25 cellular contexts compared by ENCODE assay signal in genomic region chr5:104361932-104362331, GRCh38.
DNase-seq lines count a peak whose midpoint lies in the region; ATAC-seq and TF ChIP-seq lines count a peak whose summit lies in the region.
"Had no signal": no experiment of that assay in that cellular context is flagged by ENCODE, and none has a peak within 500 bp of the region (broad histone marks: within the 10 kb centered on the region; RNA-seq: fewer than 3 reads in every experiment).

No MANE protein-coding gene starts in this region.

- H3T11ph ChIP-seq in H9 (ENCODE audit: low read length), result no peak overlapping the region

- H4K5ac ChIP-seq in H9 (ENCODE audit: insufficient read length, low read depth, low read length), result no peak overlapping the region

- no peak overlapping the region for H3K9ac ChIP-seq in H9 (ENCODE audit: extremely low read depth, insufficient read length, low read length)

- no peak for TF ChIP-seq EP300 in suprapubic skin (IDR thresholded peaks at IDR 0.05)

- H2BK15ac ChIP-seq in H9 (ENCODE audit: low read depth, low read length), result no peak overlapping the region

- CTCF ChIA-PET in RWPE1 (lab: Yijun Ruan, JAX), result no interaction called here

- H3K4me2 ChIP-seq in osteoblast (ENCODE audit: insufficient read depth, low read length) (peak overlapping the region; percentile 46), H9 (ENCODE audit: insufficient read depth, insufficient read length, low read length) (no peak overlapping the region)

- no peaks in the 10 kb centered on the region for H3K36me3 ChIP-seq in osteoblast (ENCODE audit: insufficient read depth, low read length)
- no peaks in the 10 kb centered on the region for H3K36me3 ChIP-seq in suprapubic skin
- H3K36me3 ChIP-seq: thoracic aorta had no signal

- no peak overlapping the region for H2BK12ac ChIP-seq in H9 (ENCODE audit: insufficient read length, low read depth, low read length)

- TF ChIP-seq CTCF in osteoblast (IDR thresholded peaks at IDR 0.05; ENCODE audit: extremely low read depth, low read depth, low read length), result no peak
- no peak for TF ChIP-seq CTCF in suprapubic skin (IDR thresholded peaks at IDR 0.05)
- no peak for TF ChIP-seq CTCF in RWPE1 (conservative IDR thresholded peaks at IDR 0.05; ENCODE audit: low read depth)
- TF ChIP-seq CTCF in H9 (conservative IDR thresholded peaks at IDR 0.05), result no peak

- H2BK20ac ChIP-seq in H9 (ENCODE audit: low read depth, low read length, poor library complexity, severe bottlenecking), result no peak overlapping the region

- POLR2A ChIA-PET in RWPE1 (lab: Yijun Ruan, JAX; ENCODE audit: low non-redundant PET), result no interaction called here

- no peaks in the 10 kb centered on the region for H4K20me1 ChIP-seq in osteoblast (ENCODE audit: insufficient read depth, low read length)
- no peaks in the 10 kb centered on the region for H4K20me1 ChIP-seq in H9 (ENCODE audit: control insufficient read depth, insufficient read depth, insufficient read length)

- H3K4ac ChIP-seq in H9 (ENCODE audit: low read depth, low read length), result no peak overlapping the region

- H3K4me1 ChIP-seq in osteoblast (ENCODE audit: insufficient read depth, low read length) (peaks cover 9% of the 10 kb centered on the region), suprapubic skin (no peaks in the 10 kb centered on the region), H9 (ENCODE audit: insufficient read depth, low read length) (no peaks in the 10 kb centered on the region)

- no peak overlapping the region for H3K23ac ChIP-seq in H9 (ENCODE audit: insufficient read length, low read depth, low read length)

- H3K9me3 Mint-ChIP-seq in H9, result no peaks in the 10 kb centered on the region; a peak in 2 of 5 replicates
- H3K9me3 Mint-ChIP-seq: central memory CD8-positive, alpha-beta T cell; stimulated activated naive B cell treated with anti-CD40 and anti-IgM and Interleukin-4, amounts not matched to agents 10 μg/mL and 1 μg/mL and 100 μg/mL, for 72 hours had no signal

- 69% methylated on average over 5 of the region's 5 CpGs for WGBS in suprapubic skin
- no CpG with 5 or more reads among the region's 5 CpGs for WGBS in H9 (ENCODE audit: extremely low coverage, insufficient read length, low lambda C conversion rate)

- H3K14ac ChIP-seq in H9 (ENCODE audit: insufficient read depth, low read length), result no peak overlapping the region

- TF ChIP-seq POLR2A in suprapubic skin (IDR thresholded peaks at IDR 0.05), result no peak

- no peak overlapping the region for H3K18ac ChIP-seq in H9 (ENCODE audit: insufficient read length, low read depth, low read length)

- no peaks in the 10 kb centered on the region for H3K79me1 ChIP-seq in H9 (ENCODE audit: insufficient read depth, low read depth, low read length, poor library complexity, severe bottlenecking)

- no peaks in the 10 kb centered on the region for H3K4me1 Mint-ChIP-seq in H9
- H3K4me1 Mint-ChIP-seq: activated naive CD8-positive, alpha-beta T cell treated with anti-CD3 and anti-CD28 coated beads for 36 hours; central memory CD8-positive, alpha-beta T cell; naive thymus-derived CD8-positive, alpha-beta T cell; stimulated activated naive B cell treated with anti-CD40 and anti-IgM and Interleukin-4, amounts not matched to agents 10 μg/mL and 1 μg/mL and 100 μg/mL, for 72 hours; T-cell had no signal

- peak overlapping the region; percentile 44 for H2AFZ ChIP-seq in osteoblast (ENCODE audit: low read length)
- no peak overlapping the region for H2AFZ ChIP-seq in H9 (ENCODE audit: low read length)

- no peak overlapping the region for H3K56ac ChIP-seq in H9 (ENCODE audit: insufficient read length, low read depth, low read length)

- no peak overlapping the region for H4K91ac ChIP-seq in H9 (ENCODE audit: insufficient read length, low read depth, low read length)

- peaks cover 0 to 2% (median 1%) of the 10 kb centered on the region in 3 experiments; a peak in 2 of 7 replicates for H3K36me3 Mint-ChIP-seq in H9 (ENCODE audit: insufficient read depth in 1 of 3, low read depth in 3 of 3)
- H3K36me3 Mint-ChIP-seq: activated CD4-positive, alpha-beta memory T cell treated with anti-CD3 and anti-CD28 coated beads for 36 hours; activated naive CD8-positive, alpha-beta T cell treated with anti-CD3 and anti-CD28 coated beads for 36 hours; naive thymus-derived CD8-positive, alpha-beta T cell; stimulated activated naive B cell treated with anti-CD40 and anti-IgM and Interleukin-4, amounts not matched to agents 10 μg/mL and 1 μg/mL and 100 μg/mL, for 72 hours; T-cell had no signal

- H3K27ac Mint-ChIP-seq in H9, result peak overlapping the region in 1 of 3 experiments; percentile 44; a peak in 1 of 7 replicates
- H3K27ac Mint-ChIP-seq: activated CD4-positive, alpha-beta memory T cell treated with anti-CD3 and anti-CD28 coated beads for 36 hours; activated naive CD8-positive, alpha-beta T cell treated with anti-CD3 and anti-CD28 coated beads for 36 hours; activated T-helper 2 cell treated with anti-CD3 and anti-CD28 coated beads, Interferon-gamma antibody, Interleukin-2, Interleukin-4, amounts not matched to agents 10 μg/mL and 5 μg/mL and 100 μg/mL, durations not matched to agents 14 hours and 24 hours and 36 hours; naive thymus-derived CD8-positive, alpha-beta T cell; stimulated activated naive B cell treated with anti-CD40 and anti-IgM and Interleukin-4, amounts not matched to agents 10 μg/mL and 1 μg/mL and 100 μg/mL, for 72 hours; T-cell had no signal

- H3K27me3 Mint-ChIP-seq in H9 (ENCODE audit: low read depth), result no peaks in the 10 kb centered on the region
- H3K27me3 Mint-ChIP-seq: activated CD4-positive, alpha-beta memory T cell treated with anti-CD3 and anti-CD28 coated beads for 36 hours; activated naive CD8-positive, alpha-beta T cell treated with anti-CD3 and anti-CD28 coated beads for 36 hours; central memory CD8-positive, alpha-beta T cell; naive thymus-derived CD8-positive, alpha-beta T cell; stimulated activated naive B cell treated with anti-CD40 and anti-IgM and Interleukin-4, amounts not matched to agents 10 μg/mL and 1 μg/mL and 100 μg/mL, for 72 hours; T-cell had no signal

- H2BK5ac ChIP-seq in H9 (ENCODE audit: insufficient read length, low read length), result no peak overlapping the region

- no peak overlapping the region for H2BK120ac ChIP-seq in H9 (ENCODE audit: low read depth, low read length, poor library complexity, severe bottlenecking)

- H3K9me3 ChIP-seq in osteoblast (ENCODE audit: low read depth, low read length) (no peaks in the 10 kb centered on the region), suprapubic skin (no peaks in the 10 kb centered on the region), H9 (ENCODE audit: control insufficient read depth, low read depth, low read length) (no peaks in the 10 kb centered on the region)
- H3K9me3 ChIP-seq: thoracic aorta had no signal

- H3K79me2 ChIP-seq in osteoblast (ENCODE audit: insufficient read depth, low read length) (no peaks in the 10 kb centered on the region), H9 (ENCODE audit: insufficient read depth, low read length) (no peaks in the 10 kb centered on the region)

- H4K8ac ChIP-seq in H9 (replicated peaks; ENCODE audit: insufficient read length, low read depth, low read length), result no peak overlapping the region

- DNase-seq in NAMALWA (ENCODE audit: low spot score) (peak; percentile 74), fibroblast of peridontal ligament (ENCODE audit: extremely low read depth) (peak; percentile 22), osteoblast (ENCODE audit: insufficient read length, low spot score, missing footprints) (no peak), suprapubic skin (ENCODE audit: low spot score in 2 of 2) (no peak), RWPE1 (ENCODE audit: low spot score) (no peak), H9 (no peak)
- DNase-seq: activated CD4-positive, alpha-beta memory T cell treated with anti-CD3 and anti-CD28 coated beads for 36 hours; activated CD8-positive, alpha-beta memory T cell treated with anti-CD3 and anti-CD28 coated beads, Interleukin-2, amount 50 U/mL, for 48 hours; activated naive CD8-positive, alpha-beta T cell treated with anti-CD3 and anti-CD28 coated beads for 36 hours; GOT3; left cardiac atrium; naive thymus-derived CD8-positive, alpha-beta T cell; NCI-H1092 treated with DMSO at 0.1 percent for 48 hours; NCI-H2029; NCI-H774; retina; Right ventricle myocardium superior; stimulated activated CD4-positive, alpha-beta T cell treated with anti-CD3 and anti-CD28 coated beads, Interleukin-4, amount 100 ng/mL, for 24 hours; stimulated activated naive B cell treated with anti-CD40 and anti-IgM and Interleukin-4, amounts not matched to agents 10 μg/mL and 1 μg/mL and 100 μg/mL, for 72 hours; T-cell had no signal

- no peak overlapping the region for H3K4me3 Mint-ChIP-seq in H9
- H3K4me3 Mint-ChIP-seq: activated CD4-positive, alpha-beta memory T cell treated with anti-CD3 and anti-CD28 coated beads for 36 hours; activated naive CD8-positive, alpha-beta T cell treated with anti-CD3 and anti-CD28 coated beads for 36 hours; central memory CD8-positive, alpha-beta T cell; naive thymus-derived CD8-positive, alpha-beta T cell; stimulated activated naive B cell treated with anti-CD40 and anti-IgM and Interleukin-4, amounts not matched to agents 10 μg/mL and 1 μg/mL and 100 μg/mL, for 72 hours; T-cell had no signal

- H3K27me3 ChIP-seq in osteoblast (ENCODE audit: insufficient read depth, low read length) (no peaks in the 10 kb centered on the region), suprapubic skin (no peaks in the 10 kb centered on the region), H9 (ENCODE audit: insufficient read depth, low read length) (no peaks in the 10 kb centered on the region)

- H2AK5ac ChIP-seq in H9 (ENCODE audit: insufficient read length, low read length), result no peak overlapping the region

- H3K4me3 ChIP-seq in osteoblast (ENCODE audit: insufficient read depth, low read length) (no peak overlapping the region), suprapubic skin (no peak overlapping the region)
- H3K4me3 ChIP-seq: thoracic aorta had no signal

- peak; percentile 65 for ATAC-seq in GM18868 (IDR thresholded peaks at IDR 0.05; ENCODE audit: unreplicated experiment)
- ATAC-seq: activated CD4-positive, CD25-positive, alpha-beta regulatory T cell treated with anti-CD3 and anti-CD28 coated beads, Interleukin-2, amount 50 U/mL, for 24 hours; naive thymus-derived CD8-positive, alpha-beta T cell; stimulated activated naive B cell treated with anti-CD40 and anti-IgM and Interleukin-4, amounts not matched to agents 10 μg/mL and 1 μg/mL and 100 μg/mL, for 72 hours; T-cell had no signal

- peak overlapping the region; percentile 62 for H3K27ac ChIP-seq in osteoblast (ENCODE audit: low read depth, low read length)
- H3K27ac ChIP-seq in suprapubic skin, result no peak overlapping the region
- H3K27ac ChIP-seq in RWPE1, result no peak overlapping the region
- no peak overlapping the region for H3K27ac ChIP-seq in H9 (ENCODE audit: insufficient read length, low read depth, low read length)

- H3K23me2 ChIP-seq in H9 (ENCODE audit: insufficient read length, low read depth, low read length, poor library complexity, severe bottlenecking), result no peaks in the 10 kb centered on the region

Comparison
In these comparisons a context has a peak if more than half of its experiments do, and no peak if none do; other contexts are left out.
1. DNase-seq: peak in NAMALWA (single experiment) and fibroblast of peridontal ligament (single experiment); none in osteoblast (single experiment), suprapubic skin (0 of 2), RWPE1 (single experiment) and H9 (single experiment).